In the genomic region with DNA sequence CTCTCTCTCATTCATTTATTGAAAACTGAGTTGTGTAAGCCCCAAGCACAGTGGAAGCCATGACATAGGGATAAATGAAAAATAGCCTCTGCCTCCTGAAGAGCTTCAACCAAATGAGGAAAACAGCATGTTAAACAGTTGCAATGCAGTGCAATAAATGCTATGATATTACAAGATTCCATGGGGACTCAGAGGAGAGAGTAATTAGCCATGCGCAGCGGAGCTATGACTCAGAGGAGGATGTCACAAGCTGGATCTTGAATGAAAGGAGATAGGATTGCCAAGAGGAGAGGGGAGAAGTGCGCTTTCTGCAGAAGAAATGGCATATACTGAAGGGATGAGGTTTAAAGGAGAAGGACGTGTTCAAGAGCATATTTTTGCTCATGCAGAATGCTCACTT, we compare ENCODE assay signal across 14 cellular contexts.
DNase-seq lines count a peak whose midpoint lies in the region; ATAC-seq, FAIRE-seq and TF ChIP-seq lines count a peak whose summit lies in the region.
"Had no signal": no experiment of that assay in that cellular context is flagged by ENCODE, and none has a peak within 500 bp of the region (broad histone marks: within the 10 kb centered on the region; RNA-seq: fewer than 3 reads in every experiment).

No MANE protein-coding gene starts in this region.

- peak overlapping the region; percentile 13 for H3K27ac ChIP-seq in muscle layer of duodenum (ENCODE audit: low read length)
- H3K27ac ChIP-seq: SJCRH30 had no signal

- H3K4me3 Mint-ChIP-seq in Calu3 (ENCODE audit: low read depth, unreplicated experiment), result no peak overlapping the region
- H3K4me3 Mint-ChIP-seq: activated CD4-positive, alpha-beta T cell treated with anti-CD3 and anti-CD28 coated beads, Interleukin-2, amount 10 ng/mL, durations not matched to agents 24 days and 14 days; natural killer cell had no signal

- TF ChIP-seq CTCF in BE2C (IDR thresholded peaks at IDR 0.05; ENCODE audit: low read depth, low read length) (no peak), Calu3 (IDR thresholded peaks at IDR 0.05; ENCODE audit: unreplicated experiment) (no peak)

- H3K4me1 ChIP-seq in BE2C (peaks cover 59% of the 10 kb centered on the region), muscle layer of duodenum (ENCODE audit: control insufficient read depth in 1 of 2, insufficient read depth in 2 of 2, low read length in 2 of 2) (peaks cover 13 to 14% of the 10 kb centered on the region in 2 donors)

- CTCF ChIA-PET in Calu3 (lab: Charles Lee), result no interaction called here

- no peak overlapping the region for H3K4me3 ChIP-seq in BE2C (ENCODE audit: low read depth, low read length)
- no peak overlapping the region for H3K4me3 ChIP-seq in muscle layer of duodenum (ENCODE audit: low read depth in 1 of 2, low read length in 2 of 2)
- H3K4me3 ChIP-seq: SJCRH30 had no signal

- H3K9me3 ChIP-seq in BE2C, result no peaks in the 10 kb centered on the region
- H3K9me3 ChIP-seq in muscle layer of duodenum (ENCODE audit: control insufficient read depth in 1 of 2, low read length in 2 of 2), result no peaks in the 10 kb centered on the region
- H3K9me3 ChIP-seq: SJCRH30 had no signal

- H3K9me3 Mint-ChIP-seq in Calu3 (ENCODE audit: low read depth, unreplicated experiment), result no peaks in the 10 kb centered on the region
- H3K9me3 Mint-ChIP-seq: activated CD4-positive, alpha-beta T cell treated with anti-CD3 and anti-CD28 coated beads, Interleukin-2, amount 10 ng/mL, durations not matched to agents 24 days and 14 days; natural killer cell had no signal

- no peaks in the 10 kb centered on the region for H3K36me3 Mint-ChIP-seq in Calu3 (ENCODE audit: insufficient read depth, unreplicated experiment)
- H3K36me3 Mint-ChIP-seq: natural killer cell had no signal

- ATAC-seq in esophagus mucosa (peak; percentile 67), GM21360 (IDR thresholded peaks at IDR 0.05; ENCODE audit: unreplicated experiment) (no peak)
- ATAC-seq: natural killer cell; stimulated activated naive CD8-positive, alpha-beta T cell treated with anti-CD3 and anti-CD28 coated beads, Interleukin-15, Interleukin-2, amounts not matched to agents 100 U/mL and 50 U/mL, for 24 hours had no signal

- H3K36me3 ChIP-seq in BE2C (no peaks in the 10 kb centered on the region), muscle layer of duodenum (ENCODE audit: control insufficient read depth in 1 of 2, insufficient read depth in 2 of 2, low read length in 2 of 2) (no peaks in the 10 kb centered on the region)
- H3K36me3 ChIP-seq: SJCRH30 had no signal

- no peaks in the 10 kb centered on the region for H3K27me3 ChIP-seq in BE2C
- H3K27me3 ChIP-seq in muscle layer of duodenum (ENCODE audit: low read depth, low read length), result no peaks in the 10 kb centered on the region
- H3K27me3 ChIP-seq: SJCRH30 had no signal

- H3K27ac Mint-ChIP-seq in Calu3 (ENCODE audit: unreplicated experiment), result no peak overlapping the region
- H3K27ac Mint-ChIP-seq: activated CD4-positive, alpha-beta T cell treated with anti-CD3 and anti-CD28 coated beads, Interleukin-2, amount 10 ng/mL, durations not matched to agents 24 days and 14 days; natural killer cell had no signal

- peaks cover 60% of the 10 kb centered on the region for H3K27me3 Mint-ChIP-seq in Calu3 (ENCODE audit: unreplicated experiment)

- no peak for FAIRE-seq in frontal cortex (lab: Jason Lieb, UNC)
- FAIRE-seq: GM18507 had no signal

- DNase-seq in BE2C (peak; percentile 51), NCI-H2196 (lab: John Stamatoyannopoulos, UW; ENCODE audit: unreplicated experiment) (peak; percentile 54), GOT3 (lab: John Stamatoyannopoulos, UW) (no peak), Calu3 (no peak), frontal cortex (ENCODE audit: low spot score in 2 of 2) (no peak)
- DNase-seq: activated CD4-positive, alpha-beta T cell treated with anti-CD3 and anti-CD28 coated beads, Interleukin-2, amount 10 ng/mL, durations not matched to agents 24 days and 14 days; natural killer cell; NCI-H2081 treated with DMSO at 0.1 percent for 48 hours; SJCRH30; stimulated activated naive CD8-positive, alpha-beta T cell treated with anti-CD3 and anti-CD28 coated beads, Interleukin-15, Interleukin-2, amounts not matched to agents 100 U/mL and 50 U/mL, for 24 hours had no signal

- BruUV-seq in Calu3 (replicated peaks; lab: Mats Ljungman, UMichigan), result no TSS peak

- H3K4me1 Mint-ChIP-seq in Calu3 (ENCODE audit: low read depth, unreplicated experiment), result no peaks in the 10 kb centered on the region
- H3K4me1 Mint-ChIP-seq: activated CD4-positive, alpha-beta T cell treated with anti-CD3 and anti-CD28 coated beads, Interleukin-2, amount 10 ng/mL, durations not matched to agents 24 days and 14 days; natural killer cell had no signal

- intact Hi-C loops in Calu3 (cut with micrococcal nuclease; ENCODE audit: unreplicated experiment), result no loop called here

Comparison
In these comparisons a context has a peak if more than half of its experiments do, and no peak if none do; other contexts are left out.
1. DNase-seq: peak in BE2C (single experiment) and NCI-H2196 (single experiment); none in GOT3 (single experiment), Calu3 (single experiment) and frontal cortex (0 of 2).